Comparison of ENCODE assay signal across 14 cellular contexts in the genomic region with DNA sequence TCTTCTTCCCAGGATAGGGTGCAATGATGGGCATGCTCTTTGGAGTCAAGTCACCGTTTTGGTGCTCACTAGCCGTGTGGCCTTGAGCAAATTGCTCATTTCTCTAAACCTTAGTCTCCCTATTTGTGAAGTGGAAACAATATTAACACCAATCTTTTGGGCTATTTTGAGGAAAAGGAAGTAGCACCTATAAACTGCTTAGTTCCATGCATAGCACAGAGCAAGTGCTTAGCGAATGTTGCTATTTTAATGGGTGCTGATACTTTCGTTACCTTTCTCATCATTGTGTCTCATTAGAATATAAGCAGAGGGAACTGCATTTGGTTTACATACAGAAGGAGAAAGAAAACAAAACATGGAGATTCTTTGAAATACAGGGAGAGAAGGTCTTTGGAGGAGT.
DNase-seq lines count a peak whose midpoint lies in the region; ATAC-seq and TF ChIP-seq lines count a peak whose summit lies in the region.
"Had no signal": no experiment of that assay in that cellular context is flagged by ENCODE, and none has a peak within 500 bp of the region (broad histone marks: within the 10 kb centered on the region; RNA-seq: fewer than 3 reads in every experiment).

No MANE protein-coding gene starts in this region.

- POLR2A ChIA-PET in OCI-LY7 (lab: Charles Lee) = interaction anchor here (0.6 to 1.4 kb wide), 4 partner anchors 10 to 1165 kb away, joined by 3 to 4 read pairs (median 3); no protein-coding TSS in a partner anchor

- H3K4me1 Mint-ChIP-seq in stimulated activated memory B cell treated with anti-CD40 and anti-IgM and Interleukin-4, amounts not matched to agents 10 μg/mL and 1 μg/mL and 100 μg/mL, for 72 hours = peaks cover 40% of the 10 kb centered on the region

- H2AFZ ChIP-seq in OCI-LY7 (ENCODE audit: low read length) = 0 out of 2 replicates have a peak overlapping the region, but pooled peaks have one; percentile 17
- H2AFZ ChIP-seq: hepatocyte had no signal

- peaks cover 17% of the 10 kb centered on the region for H3K4me1 ChIP-seq in OCI-LY7 (ENCODE audit: insufficient read depth, low read length, poor library complexity, severe bottlenecking)

- H3K9me2 ChIP-seq in OCI-LY7 (ENCODE audit: insufficient read depth, low read length) = no peaks in the 10 kb centered on the region

- no peak overlapping the region for H3K4me2 ChIP-seq in OCI-LY7 (ENCODE audit: low read length)
- H3K4me2 ChIP-seq: hepatocyte had no signal

- CTCF ChIA-PET in OCI-LY7 (lab: Charles Lee; ENCODE audit: unreplicated experiment) = no interaction called here

- no peaks in the 10 kb centered on the region for H3K36me3 Mint-ChIP-seq in stimulated activated memory B cell treated with anti-CD40 and anti-IgM and Interleukin-4, amounts not matched to agents 10 μg/mL and 1 μg/mL and 100 μg/mL, for 72 hours

- H3K79me2 ChIP-seq in OCI-LY7 (ENCODE audit: insufficient read depth, low read depth, low read length) = no peaks in the 10 kb centered on the region
- H3K79me2 ChIP-seq: hepatocyte had no signal

- BruUV-seq in OCI-LY7 (replicated peaks; lab: Mats Ljungman, UMichigan) = no TSS peak

- no peak overlapping the region for H3K4me3 ChIP-seq in OCI-LY7 (ENCODE audit: low read depth, low read length, poor library complexity, severe bottlenecking)
- H3K4me3 ChIP-seq: hepatocyte, spleen had no signal

- intact Hi-C loops in OCI-LY7 (cut with micrococcal nuclease; ENCODE audit: unreplicated experiment) = no loop called here

- no peak for TF ChIP-seq CTCF in OCI-LY7 (conservative IDR thresholded peaks at IDR 0.05; ENCODE audit: low read length)

- peak overlapping the region; percentile 89 for H3K27ac Mint-ChIP-seq in stimulated activated memory B cell treated with anti-CD40 and anti-IgM and Interleukin-4, amounts not matched to agents 10 μg/mL and 1 μg/mL and 100 μg/mL, for 72 hours
- H3K27ac Mint-ChIP-seq: activated CD4-positive, alpha-beta T cell treated with anti-CD3 and anti-CD28 coated beads, Interleukin-2, amount 10 ng/mL, durations not matched to agents 7 days and 5 days had no signal

- DNase-seq in OCI-LY7 (ENCODE audit: low spot score) = no peak
- no peak for DNase-seq in OCI-M1 (lab: John Stamatoyannopoulos, UW)
- DNase-seq: activated CD4-positive, alpha-beta T cell treated with anti-CD3 and anti-CD28 coated beads, Interleukin-2, amount 10 ng/mL, durations not matched to agents 7 days and 5 days; NCI-H2081 treated with DMSO at 0.1 percent for 48 hours; occipital lobe; spleen; tibial artery had no signal

- H3K4me3 Mint-ChIP-seq in stimulated activated memory B cell treated with anti-CD40 and anti-IgM and Interleukin-4, amounts not matched to agents 10 μg/mL and 1 μg/mL and 100 μg/mL, for 72 hours = no peak overlapping the region
- H3K4me3 Mint-ChIP-seq: activated CD4-positive, alpha-beta T cell treated with anti-CD3 and anti-CD28 coated beads, Interleukin-2, amount 10 ng/mL, durations not matched to agents 7 days and 5 days had no signal

- H3K27me3 Mint-ChIP-seq in stimulated activated memory B cell treated with anti-CD40 and anti-IgM and Interleukin-4, amounts not matched to agents 10 μg/mL and 1 μg/mL and 100 μg/mL, for 72 hours = no peaks in the 10 kb centered on the region
- H3K27me3 Mint-ChIP-seq: activated CD4-positive, alpha-beta T cell treated with anti-CD3 and anti-CD28 coated beads, Interleukin-2, amount 10 ng/mL, durations not matched to agents 7 days and 5 days had no signal

- no peaks in the 10 kb centered on the region for H3K9me3 Mint-ChIP-seq in stimulated activated memory B cell treated with anti-CD40 and anti-IgM and Interleukin-4, amounts not matched to agents 10 μg/mL and 1 μg/mL and 100 μg/mL, for 72 hours
- H3K9me3 Mint-ChIP-seq: activated CD4-positive, alpha-beta T cell treated with anti-CD3 and anti-CD28 coated beads, Interleukin-2, amount 10 ng/mL, durations not matched to agents 7 days and 5 days had no signal

- no peaks in the 10 kb centered on the region for H4K20me1 ChIP-seq in OCI-LY7 (ENCODE audit: insufficient read depth, low read length)

- peak; percentile 38 for ATAC-seq in GM18870 (IDR thresholded peaks at IDR 0.05; ENCODE audit: unreplicated experiment)
- peak; percentile 38 for ATAC-seq in HG02642 (IDR thresholded peaks at IDR 0.05; ENCODE audit: poor library complexity, unreplicated experiment)
- ATAC-seq in stimulated activated memory B cell treated with anti-CD40 and anti-IgM and Interleukin-4, amounts not matched to agents 10 μg/mL and 1 μg/mL and 100 μg/mL, for 72 hours = no peak
- no peak for ATAC-seq in SK-N-SH treated with all-trans-retinoic acid at 6 μM for 48 hours
- no peak for ATAC-seq in GM19035 (IDR thresholded peaks at IDR 0.05; ENCODE audit: unreplicated experiment)
- no peak for ATAC-seq in HG03571 (IDR thresholded peaks at IDR 0.05; ENCODE audit: unreplicated experiment)

- H3K36me3 ChIP-seq in OCI-LY7 (ENCODE audit: insufficient read depth, low read length) = no peaks in the 10 kb centered on the region

- H3K9me3 ChIP-seq in OCI-LY7 (ENCODE audit: low read length) = no peaks in the 10 kb centered on the region
- H3K9me3 ChIP-seq: spleen, tibial artery had no signal

- no peak overlapping the region for H3K27ac ChIP-seq in OCI-LY7 (ENCODE audit: low read depth, low read length, poor library complexity, severe bottlenecking)
- H3K27ac ChIP-seq: hepatocyte had no signal

TF ChIP-seq in SK-N-SH treated with all-trans-retinoic acid at 6 μM for 48 hours, 23 proteins besides CTCF, POLR2A, EP300 and RAD21:
- TF ChIP-seq RARB (CRISPR knock-in tag; IDR thresholded peaks at IDR 0.05) (no peak), ZNF8 (CRISPR knock-in tag; IDR thresholded peaks at IDR 0.05) (no peak), ZC3H10 (CRISPR knock-in tag; IDR thresholded peaks at IDR 0.05) (no peak)

Comparison
In these comparisons a context has a peak if more than half of its experiments do, and no peak if none do; other contexts are left out.
1. ATAC-seq: peak in GM18870 (single experiment) and HG02642 (single experiment); none in stimulated activated memory B cell treated with anti-CD40 and anti-IgM and Interleukin-4, amounts not matched to agents 10 μg/mL and 1 μg/mL and 100 μg/mL, for 72 hours (single experiment), SK-N-SH treated with all-trans-retinoic acid at 6 μM for 48 hours (single experiment), GM19035 (single experiment) and HG03571 (single experiment).